3 cellular contexts compared by ENCODE assay signal in genomic region chr14:103135333-103136075, GRCh38.
TF ChIP-seq lines count a peak whose summit lies in the region.

No MANE protein-coding gene starts in this region.

TF ChIP-seq in HCT116, 20 proteins besides CTCF, POLR2A, EP300 and RAD21 (continued from another document):
- TF ChIP-seq EGR1 (IDR thresholded peaks at IDR 0.05; ENCODE audit: low read depth) (no peak), FOSL1 (IDR thresholded peaks at IDR 0.05; ENCODE audit: low read depth) (no peak), JUND (IDR thresholded peaks at IDR 0.05) (no peak), ZFX (IDR thresholded peaks at IDR 0.05) (no peak), SP1 (IDR thresholded peaks at IDR 0.05; ENCODE audit: low read depth) (no peak), SRF (IDR thresholded peaks at IDR 0.05; ENCODE audit: low read depth) (no peak), ZBTB33 (IDR thresholded peaks at IDR 0.05; ENCODE audit: extremely low read depth, insufficient replicate concordance, low read length) (no peak), SIN3A (IDR thresholded peaks at IDR 0.05; ENCODE audit: low read depth) (no peak)

TF ChIP-seq in liver, 16 proteins besides CTCF, POLR2A, EP300 and RAD21 (continued from another document):
- peak; percentile 37 to 39 for TF ChIP-seq HNF4A (conservative IDR thresholded peaks at IDR 0.05)
- no peak for TF ChIP-seq NR2F2 (IDR thresholded peaks at IDR 0.05)
- no peak for TF ChIP-seq REST (IDR thresholded peaks at IDR 0.05)
- TF ChIP-seq GABPA (IDR thresholded peaks at IDR 0.05 in 1 of 2, conservative IDR thresholded peaks at IDR 0.05 in 1 of 2), result no peak

TF ChIP-seq in WTC11, 78 proteins besides CTCF, POLR2A, EP300 and RAD21 (continued from another document):
- TF ChIP-seq ZNF532 (CRISPR knock-in tag; IDR thresholded peaks at IDR 0.05; ENCODE audit: borderline replicate concordance) (no peak), ZNF671 (CRISPR knock-in tag; IDR thresholded peaks at IDR 0.05) (no peak), TEAD1 (CRISPR knock-in tag; IDR thresholded peaks at IDR 0.05) (no peak), ZNF425 (CRISPR knock-in tag; conservative IDR thresholded peaks at IDR 0.05) (no peak), AR (CRISPR knock-in tag; IDR thresholded peaks at IDR 0.05) (no peak), ZNF263 (CRISPR knock-in tag; IDR thresholded peaks at IDR 0.05; ENCODE audit: low read depth) (no peak), ETV6 (CRISPR knock-in tag; IDR thresholded peaks at IDR 0.05) (no peak), ATF3 (CRISPR knock-in tag; conservative IDR thresholded peaks at IDR 0.05) (no peak), SP1 (CRISPR knock-in tag; conservative IDR thresholded peaks at IDR 0.05) (no peak), ZNF423 (CRISPR knock-in tag; IDR thresholded peaks at IDR 0.05) (no peak)
